In genomic region chr21:31326478-31327247, GRCh38 we compare ENCODE assay signal across 9 cellular contexts.
DNase-seq lines count a peak whose midpoint lies in the region; ATAC-seq and TF ChIP-seq lines count a peak whose summit lies in the region.
"Had no signal": no experiment of that assay in that cellular context is flagged by ENCODE, and none has a peak within 500 bp of the region (broad histone marks: within the 10 kb centered on the region; RNA-seq: fewer than 3 reads in every experiment).

No MANE protein-coding gene starts in this region.

- DNase-seq in SIG-M5 (lab: John Stamatoyannopoulos, UW) (peak; percentile 15), cardiac fibroblast (ENCODE audit: low read depth in 2 of 2) (peak; percentile 35 to 67), kidney glomerular epithelial cell (lab: John Stamatoyannopoulos, UW) (no peak), cerebellar nuclear complex (lab: John Stamatoyannopoulos, UW) (no peak)
- peak in 4 of 6 experiments; percentile 13 to 51 (median 35) for DNase-seq in stimulated activated naive CD4-positive, alpha-beta T cell (lab: John Stamatoyannopoulos, UW)
- no peak for DNase-seq in NK-92 treated with Interleukin-12 subunit alpha and Interleukin-12 subunit beta, amount 100 ng/mL, for 24 hours (lab: John Stamatoyannopoulos, UW)
- DNase-seq: heart left ventricle had no signal

- TF ChIP-seq CTCF in cardiac fibroblast (IDR thresholded peaks at IDR 0.05; ENCODE audit: low read depth, low read length), result no peak

- ATAC-seq in GM18517 (IDR thresholded peaks at IDR 0.05; ENCODE audit: unreplicated experiment) (peak; percentile 97), HG02870 (IDR thresholded peaks at IDR 0.05; ENCODE audit: unreplicated experiment) (peak; percentile 96)

- H3K4me3 ChIP-seq in cardiac fibroblast (replicated peaks in 1 of 2; ENCODE audit: low read depth in 2 of 2, low read length in 2 of 2), result no peak overlapping the region
- H3K4me3 ChIP-seq: heart left ventricle had no signal

Comparison
In these comparisons a context has a peak if more than half of its experiments do, and no peak if none do; other contexts are left out.
1. DNase-seq: peak in SIG-M5 (single experiment), cardiac fibroblast (2 of 2) and stimulated activated naive CD4-positive, alpha-beta T cell (4 of 6); none in kidney glomerular epithelial cell (single experiment), cerebellar nuclear complex (0 of 2) and NK-92 treated with Interleukin-12 subunit alpha and Interleukin-12 subunit beta, amount 100 ng/mL, for 24 hours (single experiment).